21 cellular contexts compared by ENCODE assay signal in genomic region chr10:103717341-103718246, GRCh38.
DNase-seq lines count a peak whose midpoint lies in the region; TF ChIP-seq lines count a peak whose summit lies in the region.
"Had no signal": no experiment of that assay in that cellular context is flagged by ENCODE, and none has a peak within 500 bp of the region (broad histone marks: within the 10 kb centered on the region; RNA-seq: fewer than 3 reads in every experiment).

No MANE protein-coding gene starts in this region.

- no peaks in the 10 kb centered on the region for H3K9me3 ChIP-seq in esophagus (ENCODE audit: control insufficient read depth in 2 of 2, insufficient read depth in 1 of 2, low read depth in 1 of 2, low read length in 1 of 2)
- H3K9me3 ChIP-seq: BLaER1 treated with 17β-estradiol and CSF1 and Interleukin-3, amounts not matched to agents 10 nM and 100 nM; neutrophil; sigmoid colon; transverse colon had no signal

- H3K27me3 ChIP-seq in esophagus (ENCODE audit: control insufficient read depth in 1 of 2, insufficient read depth in 2 of 2, low read length in 2 of 2), result no peaks in the 10 kb centered on the region
- H3K27me3 ChIP-seq: BLaER1 treated with 17β-estradiol and CSF1 and Interleukin-3, amounts not matched to agents 10 nM and 100 nM; cardiac muscle cell; neutrophil; sigmoid colon; transverse colon had no signal

- peaks cover 9 to 33% of the 10 kb centered on the region in 2 donors for H3K4me1 ChIP-seq in esophagus (ENCODE audit: control insufficient read depth in 2 of 2, insufficient read depth in 2 of 2, low read length in 1 of 2)

- CTCF ChIA-PET in RWPE1 (lab: Yijun Ruan, JAX), result interaction anchor here (0.8 to 1.0 kb wide), 3 partner anchors 75 to 170 kb away, joined by 3 read pairs; no protein-coding TSS in a partner anchor

- TF ChIP-seq CTCF in RWPE1 (conservative IDR thresholded peaks at IDR 0.05; ENCODE audit: low read depth), result no peak

- H3K4me3 ChIP-seq in esophagus (ENCODE audit: low read depth in 1 of 2, low read length in 2 of 2) (no peak overlapping the region), skin epidermis (no peak overlapping the region)
- H3K4me3 ChIP-seq: BLaER1 treated with 17β-estradiol and CSF1 and Interleukin-3, amounts not matched to agents 10 nM and 100 nM; cardiac muscle cell; GM23248; sigmoid colon; transverse colon had no signal

- peaks cover 0 to 32% of the 10 kb centered on the region in 2 donors for H3K36me3 ChIP-seq in esophagus (ENCODE audit: control insufficient read depth in 2 of 2, insufficient read depth in 2 of 2, low read length in 1 of 2)
- H3K36me3 ChIP-seq: neutrophil, sigmoid colon, transverse colon had no signal

- H3K27ac ChIP-seq in RWPE1 (peak overlapping the region; percentile 73), esophagus (ENCODE audit: low read depth in 2 of 2, low read length in 1 of 2) (peak overlapping the region; percentile 92 to 96), skin epidermis (peak overlapping the region in 19 of 21 experiments; percentile 14 to 84 (median 75))
- H3K27ac ChIP-seq: 22Rv1, cardiac muscle cell, GM23248, neutrophil had no signal

- DNase-seq in NCI-H1694 treated with DMSO at 0.1 percent for 48 hours (lab: John Stamatoyannopoulos, UW), result peak; percentile 30
- no peak for DNase-seq in NCI-H1694 (lab: John Stamatoyannopoulos, UW)
- peak; percentile 69 for DNase-seq in RWPE1 (ENCODE audit: low spot score)
- no peak for DNase-seq in putamen (ENCODE audit: low spot score)
- no peak for DNase-seq in NCI-H82 (lab: John Stamatoyannopoulos, UW)
- DNase-seq in kidney tubule cell (ENCODE audit: low spot score), result no peak
- DNase-seq: activated CD4-positive, alpha-beta T cell treated with anti-CD3 and anti-CD28 coated beads, Interleukin-2, amount 50 U/mL, for 1 hour; activated naive CD8-positive, alpha-beta T cell treated with anti-CD3 and anti-CD28 coated beads, Interleukin-2, amount 10 ng/mL, durations not matched to agents 7 days and 5 days; activated T-cell treated with anti-CD3 and anti-CD28 coated beads, Interleukin-2, amount 50 U/mL, for 1 hour; GM23248; MM.1S; SHP77; sigmoid colon; stimulated activated CD4-positive, alpha-beta T cell treated with anti-CD3 and anti-CD28 coated beads, Interleukin-4, amount 100 ng/mL, for 24 hours; transverse colon had no signal

- POLR2A ChIA-PET in RWPE1 (lab: Yijun Ruan, JAX; ENCODE audit: low non-redundant PET), result no interaction called here

- WGBS in esophagus, 2 donors, result 56 to 65% methylated on average over 11 of the region's 11 CpGs

Comparison
In these comparisons a context has a peak if more than half of its experiments do, and no peak if none do; other contexts are left out.
1. DNase-seq: peak in NCI-H1694 treated with DMSO at 0.1 percent for 48 hours (single experiment) and RWPE1 (single experiment); none in NCI-H1694 (single experiment), putamen (single experiment), NCI-H82 (single experiment) and kidney tubule cell (single experiment).
2. Peak in every context shown above with its lines, with median percentiles within 50 percentile points of each other: H3K27ac ChIP-seq.